9 cellular contexts compared by ENCODE assay signal in the genomic region with DNA sequence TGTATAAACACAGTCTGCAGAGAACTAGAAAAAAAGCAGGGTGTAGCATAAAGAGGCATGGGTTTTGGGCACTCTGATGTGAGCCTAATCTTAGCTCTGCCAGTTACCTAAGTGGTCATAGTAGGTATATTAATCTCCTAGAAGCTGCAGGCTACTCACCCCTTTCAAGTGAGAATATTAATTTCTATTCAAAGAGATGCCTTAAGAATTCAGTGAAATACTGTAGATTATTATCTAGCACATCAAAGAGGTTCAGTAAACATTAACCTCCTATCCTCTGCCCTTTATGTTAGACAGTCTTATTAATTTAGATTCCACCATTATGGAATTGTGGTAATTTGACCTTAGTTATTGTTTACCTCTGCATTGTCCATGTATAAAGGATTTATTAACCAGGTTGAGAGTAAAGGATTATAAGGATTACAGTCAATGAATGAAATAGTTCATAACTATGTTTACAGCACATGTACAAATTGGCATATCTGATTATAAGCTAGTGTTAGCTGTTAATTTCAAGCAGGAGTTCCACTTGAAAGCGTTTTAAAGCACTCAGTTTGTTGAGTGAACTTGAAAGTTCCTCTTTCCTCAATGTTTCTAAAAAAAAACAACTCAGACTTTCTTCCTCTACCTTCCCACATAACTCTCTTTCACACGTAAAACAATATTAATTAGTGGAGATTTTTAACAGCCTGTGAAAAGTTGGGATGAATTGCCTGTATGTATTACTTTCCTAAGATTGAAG.
DNase-seq lines count a peak whose midpoint lies in the region; ATAC-seq lines count a peak whose summit lies in the region.
"Had no signal": no experiment of that assay in that cellular context is flagged by ENCODE, and none has a peak within 500 bp of the region (broad histone marks: within the 10 kb centered on the region; RNA-seq: fewer than 3 reads in every experiment).

No MANE protein-coding gene starts in this region.

- H3K27me3 Mint-ChIP-seq in stimulated activated memory B cell treated with anti-CD40 and anti-IgM and Interleukin-4, amounts not matched to agents 10 μg/mL and 1 μg/mL and 100 μg/mL, for 72 hours, result no peaks in the 10 kb centered on the region
- H3K27me3 Mint-ChIP-seq: activated naive CD4-positive, alpha-beta T cell treated with anti-CD3 and anti-CD28 coated beads, Interleukin-2, amount 50 U/mL, for 24 hours had no signal

- peak; percentile 76 for ATAC-seq in GM19395 (IDR thresholded peaks at IDR 0.05; ENCODE audit: unreplicated experiment)
- ATAC-seq in HG02870 (IDR thresholded peaks at IDR 0.05; ENCODE audit: unreplicated experiment), result peak; percentile 59
- no peak for ATAC-seq in stimulated activated memory B cell treated with anti-CD40 and anti-IgM and Interleukin-4, amounts not matched to agents 10 μg/mL and 1 μg/mL and 100 μg/mL, for 72 hours

- H3K36me3 Mint-ChIP-seq in stimulated activated memory B cell treated with anti-CD40 and anti-IgM and Interleukin-4, amounts not matched to agents 10 μg/mL and 1 μg/mL and 100 μg/mL, for 72 hours, result peaks cover 20% of the 10 kb centered on the region

- peaks cover 27% of the 10 kb centered on the region for H3K4me1 Mint-ChIP-seq in stimulated activated memory B cell treated with anti-CD40 and anti-IgM and Interleukin-4, amounts not matched to agents 10 μg/mL and 1 μg/mL and 100 μg/mL, for 72 hours

- peak overlapping the region; percentile 82 for H3K27ac Mint-ChIP-seq in stimulated activated memory B cell treated with anti-CD40 and anti-IgM and Interleukin-4, amounts not matched to agents 10 μg/mL and 1 μg/mL and 100 μg/mL, for 72 hours
- H3K27ac Mint-ChIP-seq: activated naive CD4-positive, alpha-beta T cell treated with anti-CD3 and anti-CD28 coated beads, Interleukin-2, amount 50 U/mL, for 24 hours had no signal

- H3K9me3 Mint-ChIP-seq in stimulated activated memory B cell treated with anti-CD40 and anti-IgM and Interleukin-4, amounts not matched to agents 10 μg/mL and 1 μg/mL and 100 μg/mL, for 72 hours, result no peaks in the 10 kb centered on the region
- H3K9me3 Mint-ChIP-seq: activated naive CD4-positive, alpha-beta T cell treated with anti-CD3 and anti-CD28 coated beads, Interleukin-2, amount 50 U/mL, for 24 hours had no signal

- H3K4me3 Mint-ChIP-seq in stimulated activated memory B cell treated with anti-CD40 and anti-IgM and Interleukin-4, amounts not matched to agents 10 μg/mL and 1 μg/mL and 100 μg/mL, for 72 hours, result peak overlapping the region; percentile 72
- H3K4me3 Mint-ChIP-seq: activated naive CD4-positive, alpha-beta T cell treated with anti-CD3 and anti-CD28 coated beads, Interleukin-2, amount 50 U/mL, for 24 hours had no signal

- peak; percentile 30 for DNase-seq in NAMALWA (ENCODE audit: low spot score)
- no peak for DNase-seq in NCI-H1092 treated with DMSO at 0.1 percent for 48 hours (lab: John Stamatoyannopoulos, UW)
- no peak for DNase-seq in activated naive CD4-positive, alpha-beta T cell treated with anti-CD3 and anti-CD28 coated beads, Interleukin-2, amount 50 U/mL, for 16 hours
- no peak for DNase-seq in DMS 273 treated with DMSO at 0.1 percent for 48 hours (lab: John Stamatoyannopoulos, UW)
- DNase-seq: activated CD4-positive, alpha-beta T cell treated with anti-CD3 and anti-CD28 coated beads, Interleukin-2, amount 50 U/mL, for 4 hours had no signal
